ENCODE assay signal across 8 cellular contexts in genomic region chr22:38755911-38756532, GRCh38. TPM values are rescaled to one million over a fixed set of nuclear protein-coding genes. Genes with fewer than 3 reads are reported as not detected.
A peak's percentile ranks its signal among the peaks of the same experiment; 100 is the strongest.
DNase-seq lines count a peak whose midpoint lies in the region; ATAC-seq and TF ChIP-seq lines count a peak whose summit lies in the region.

A gene with protein sequence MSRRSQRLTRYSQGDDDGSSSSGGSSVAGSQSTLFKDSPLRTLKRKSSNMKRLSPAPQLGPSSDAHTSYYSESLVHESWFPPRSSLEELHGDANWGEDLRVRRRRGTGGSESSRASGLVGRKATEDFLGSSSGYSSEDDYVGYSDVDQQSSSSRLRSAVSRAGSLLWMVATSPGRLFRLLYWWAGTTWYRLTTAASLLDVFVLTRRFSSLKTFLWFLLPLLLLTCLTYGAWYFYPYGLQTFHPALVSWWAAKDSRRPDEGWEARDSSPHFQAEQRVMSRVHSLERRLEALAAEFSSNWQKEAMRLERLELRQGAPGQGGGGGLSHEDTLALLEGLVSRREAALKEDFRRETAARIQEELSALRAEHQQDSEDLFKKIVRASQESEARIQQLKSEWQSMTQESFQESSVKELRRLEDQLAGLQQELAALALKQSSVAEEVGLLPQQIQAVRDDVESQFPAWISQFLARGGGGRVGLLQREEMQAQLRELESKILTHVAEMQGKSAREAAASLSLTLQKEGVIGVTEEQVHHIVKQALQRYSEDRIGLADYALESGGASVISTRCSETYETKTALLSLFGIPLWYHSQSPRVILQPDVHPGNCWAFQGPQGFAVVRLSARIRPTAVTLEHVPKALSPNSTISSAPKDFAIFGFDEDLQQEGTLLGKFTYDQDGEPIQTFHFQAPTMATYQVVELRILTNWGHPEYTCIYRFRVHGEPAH (minus strand): TSS chr22:38755998. CDS start chr22:38752628, 3,370 bp downstream.

- H3K27ac Mint-ChIP-seq in endodermal cell = peak within 1 kb of the TSS; percentile 56

- H3K4me1 ChIP-seq in endodermal cell (ENCODE audit: control insufficient read depth, insufficient read depth, low read length) = peaks cover 15% of the 10 kb centered on the region

- peak within 1 kb of the TSS; percentile 53 for H3K9ac ChIP-seq in endodermal cell (ENCODE audit: extremely low read depth, low read length, poor library complexity, severe bottlenecking)

- TF ChIP-seq CTCF in endodermal cell (conservative IDR thresholded peaks at IDR 0.05) = no peak

- H3K27me3 ChIP-seq in endodermal cell (ENCODE audit: control insufficient read depth, insufficient read depth, low read length, poor library complexity, severe bottlenecking) = peaks cover 6% of the 10 kb centered on the region

- peak within 1 kb of the TSS; percentile 60 for H3K4me3 Mint-ChIP-seq in endodermal cell

- no peaks in the 10 kb centered on the region for H3K9me3 Mint-ChIP-seq in endodermal cell

- WGBS in endodermal cell (ENCODE audit: insufficient coverage in 1 of 2, insufficient read length in 1 of 2), 2 experiments = 4 to 19% methylated on average over 7 to 68 of the region's 68 CpGs

- peak within 1 kb of the TSS; percentile 82 for H3K4me3 ChIP-seq in endodermal cell (ENCODE audit: low read length)

- peak within 1 kb of the TSS; percentile 87 for H3K27ac ChIP-seq in endodermal cell (ENCODE audit: low read depth, low read length)

- peaks cover 10% of the 10 kb centered on the region for H3K36me3 ChIP-seq in endodermal cell (ENCODE audit: control insufficient read depth, insufficient read depth, low read length)

- no peaks in the 10 kb centered on the region for H3K9me3 ChIP-seq in endodermal cell (ENCODE audit: control insufficient read depth, low read length)

- H3K36me3 Mint-ChIP-seq in endodermal cell (ENCODE audit: low read depth) = peaks cover 9% of the 10 kb centered on the region

- peaks cover 24% of the 10 kb centered on the region for H3K4me1 Mint-ChIP-seq in endodermal cell

- peaks cover 19% of the 10 kb centered on the region for H3K27me3 Mint-ChIP-seq in endodermal cell (ENCODE audit: insufficient read depth)

- DNase-seq in Ammon's horn (ENCODE audit: low spot score) (peak; percentile 98), NOMO-1 treated with dmso at 0.1 percent for 144 hours (lab: John Stamatoyannopoulos, UW; ENCODE audit: unreplicated experiment) (peak; percentile 69), endodermal cell (peak; percentile 92), mesenteric fat pad (ENCODE audit: low spot score) (peak; percentile 99)
- peak; percentile 76 for DNase-seq in activated CD8-positive, alpha-beta memory T cell treated with anti-CD3 and anti-CD28 coated beads, Interleukin-2, amount 50 U/mL, for 1 hour (ENCODE audit: extremely low read depth)
- DNase-seq in stimulated activated CD8-positive, alpha-beta memory T cell treated with anti-CD3 and anti-CD28 coated beads, Interleukin-15, amount 100 ng/mL, for 1 hour (ENCODE audit: low read depth) = peak; percentile 89

- ATAC-seq in GM18909 (IDR thresholded peaks at IDR 0.05; ENCODE audit: poor library complexity, unreplicated experiment) (peak; percentile 64), HG03159 (IDR thresholded peaks at IDR 0.05; ENCODE audit: unreplicated experiment) (peak; percentile 70)

RNA-seq across cellular contexts. Expression of the gene that starts here (rescaled TPM):
- total RNA-seq in endodermal cell (10 to 100 TPM; 23.0 to 32.4 TPM), mesenteric fat pad (286 TPM)
- polyA plus RNA-seq in endodermal cell (2013, experiment 1 of 2) = 66.3 TPM
- 71.5 TPM for polyA plus RNA-seq in endodermal cell (2013, experiment 2 of 2)

Comparison
In these comparisons a context has a peak if more than half of its experiments do, and no peak if none do; other contexts are left out.
1. Peak in every context shown above with its lines: DNase-seq, ATAC-seq, H3K4me3 ChIP-seq and H3K27ac ChIP-seq.